ENCODE assay signal across 22 cellular contexts in the genomic region with DNA sequence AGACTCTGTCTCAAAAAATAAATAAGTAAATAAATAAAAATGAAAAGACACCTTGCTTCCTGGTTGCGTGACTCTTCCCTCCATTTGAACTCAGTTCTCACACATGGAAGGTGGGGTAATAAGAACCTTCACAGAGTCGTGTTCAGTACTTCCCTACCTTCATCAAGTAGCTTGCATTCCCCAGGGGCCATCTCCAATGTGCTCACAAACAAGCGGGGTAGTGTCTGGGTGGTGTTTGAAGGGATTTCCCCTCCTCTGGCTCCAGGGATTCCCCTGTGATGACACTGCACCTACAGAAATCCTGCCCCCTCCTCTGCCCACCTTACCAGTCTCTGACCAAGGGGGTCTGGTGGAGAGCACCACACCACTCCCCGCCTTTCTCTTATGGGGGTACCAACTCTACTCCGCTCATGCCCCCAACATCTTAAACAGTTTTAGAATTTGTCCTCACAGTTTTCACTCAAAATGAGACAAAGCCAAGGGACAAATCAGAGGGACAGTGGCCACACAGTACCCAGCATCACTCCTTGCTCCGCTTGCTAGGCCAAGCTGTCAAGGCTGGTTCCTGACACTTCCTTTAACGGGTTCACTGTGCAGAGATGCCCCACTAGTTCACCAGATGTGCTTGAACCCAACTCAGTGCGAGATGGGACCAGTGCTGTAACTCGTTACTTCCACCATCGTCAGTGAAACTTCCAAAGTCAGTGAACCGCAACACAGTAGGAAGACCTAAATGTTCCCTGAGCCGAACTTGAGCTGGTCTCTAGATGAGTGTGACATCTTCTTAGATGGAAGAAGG.
A peak's percentile ranks its signal among the peaks of the same experiment; 100 is the strongest.
DNase-seq lines count a peak whose midpoint lies in the region; ATAC-seq, FAIRE-seq and TF ChIP-seq lines count a peak whose summit lies in the region.
"Had no signal": no experiment of that assay in that cellular context is flagged by ENCODE, and none has a peak within 500 bp of the region (broad histone marks: within the 10 kb centered on the region; RNA-seq: fewer than 3 reads in every experiment).

No MANE protein-coding gene starts in this region.

- no peaks in the 10 kb centered on the region for H3K23me2 ChIP-seq in H9 (ENCODE audit: insufficient read length, low read depth, low read length, poor library complexity, severe bottlenecking)

- H3K27me3 ChIP-seq in mammary epithelial cell (ENCODE audit: insufficient read depth, low read length) (no peaks in the 10 kb centered on the region), IMR-90 (ENCODE audit: control insufficient read depth, insufficient read depth, low read length) (no peaks in the 10 kb centered on the region), keratinocyte (ENCODE audit: control insufficient read depth, extremely low read depth, insufficient read depth, low read length) (no peaks in the 10 kb centered on the region), H9 (ENCODE audit: insufficient read depth, low read length) (no peaks in the 10 kb centered on the region)

- H3K9me3 ChIP-seq in mammary epithelial cell (replicated peaks; ENCODE audit: insufficient read depth, low read length) (no peaks in the 10 kb centered on the region), IMR-90 (ENCODE audit: control insufficient read depth, insufficient read depth, low read length) (no peaks in the 10 kb centered on the region), keratinocyte (ENCODE audit: control insufficient read depth, low read depth, low read length) (no peaks in the 10 kb centered on the region), H9 (ENCODE audit: control insufficient read depth, low read depth, low read length) (no peaks in the 10 kb centered on the region)
- H3K9me3 ChIP-seq: SJCRH30 had no signal

- H2AFZ ChIP-seq in mammary epithelial cell (ENCODE audit: low read depth, low read length) (no peak overlapping the region), IMR-90 (replicated peaks; ENCODE audit: low read length, poor library complexity) (no peak overlapping the region), keratinocyte (ENCODE audit: control insufficient read depth, low read length) (no peak overlapping the region), H9 (ENCODE audit: low read length) (no peak overlapping the region)

- H3K18ac ChIP-seq in IMR-90 (ENCODE audit: low read depth, low read length) (no peak overlapping the region), H9 (ENCODE audit: insufficient read length, low read depth, low read length) (no peak overlapping the region)

- H3K27ac ChIP-seq in mammary epithelial cell (ENCODE audit: insufficient read depth, low read depth, low read length) (no peak overlapping the region), IMR-90 (ENCODE audit: insufficient read depth, low read length) (no peak overlapping the region), keratinocyte (ENCODE audit: control insufficient read depth, insufficient read depth, low read length) (no peak overlapping the region), H9 (ENCODE audit: insufficient read length, low read depth, low read length) (no peak overlapping the region)
- H3K27ac ChIP-seq: SJCRH30 had no signal

- WGBS in mammary epithelial cell (ENCODE audit: low coverage, missing lambda C conversion rate) = 89% methylated on average over 11 of the region's 12 CpGs
- 47% methylated on average over 3 of the region's 12 CpGs; no CpG with 5 or more reads in 1 of the 2 experiments for WGBS in IMR-90 (ENCODE audit: extremely low coverage in 2 of 2, insufficient read length in 1 of 2), 2 experiments
- WGBS in H9 (ENCODE audit: extremely low coverage, insufficient read length, low lambda C conversion rate) = no CpG with 5 or more reads among the region's 12 CpGs

- H3K4me3 ChIP-seq in mammary epithelial cell (replicated peaks in 1 of 3; ENCODE audit: insufficient read depth in 1 of 3, low read depth in 2 of 3, low read length in 3 of 3) = no peak overlapping the region
- H3K4me3 ChIP-seq in IMR-90 (ENCODE audit: insufficient read depth, low read depth, low read length) = no peak overlapping the region
- H3K4me3 ChIP-seq in keratinocyte (ENCODE audit: control insufficient read depth in 2 of 3, extremely low read depth in 1 of 3, insufficient read depth in 2 of 3, low read depth in 1 of 3, low read length in 3 of 3) = no peak overlapping the region
- H3K4me3 ChIP-seq: SJCRH30 had no signal

- peaks cover 19% of the 10 kb centered on the region for H3K4me1 ChIP-seq in mammary epithelial cell (ENCODE audit: insufficient read depth, low read length)
- peaks cover 9% of the 10 kb centered on the region for H3K4me1 ChIP-seq in IMR-90 (ENCODE audit: control insufficient read depth, insufficient read depth, low read length)
- peaks cover 19% of the 10 kb centered on the region for H3K4me1 ChIP-seq in keratinocyte (ENCODE audit: control insufficient read depth, extremely low read depth, insufficient read depth, low read length)
- H3K4me1 ChIP-seq in H9 (ENCODE audit: insufficient read depth, low read length) = no peaks in the 10 kb centered on the region
- H3K4me1 ChIP-seq: SJCRH30 had no signal

- H4K20me1 ChIP-seq in mammary epithelial cell (ENCODE audit: insufficient read depth, low read length) = no peaks in the 10 kb centered on the region
- no peaks in the 10 kb centered on the region for H4K20me1 ChIP-seq in IMR-90 (ENCODE audit: insufficient read depth, low read length)
- H4K20me1 ChIP-seq in keratinocyte (ENCODE audit: control insufficient read depth, extremely low read depth, insufficient read depth, low read length) = no peaks in the 10 kb centered on the region
- no peaks in the 10 kb centered on the region for H4K20me1 ChIP-seq in H9 (ENCODE audit: control insufficient read depth, insufficient read depth, insufficient read length)

- H3K56ac ChIP-seq in IMR-90 (ENCODE audit: extremely low read depth, insufficient read depth, low read length) (no peak overlapping the region), H9 (ENCODE audit: insufficient read length, low read depth, low read length) (no peak overlapping the region)

- in situ Hi-C loops in mammary epithelial cell (cut with MboI; ENCODE audit: low sequenced_read_pairs in 2 of 2) (no loop called here), IMR-90 (cut with MboI; ENCODE audit: low sequenced_read_pairs) (no loop called here)

- H4K91ac ChIP-seq in IMR-90 (ENCODE audit: insufficient read depth, low read depth, low read length) = no peak overlapping the region
- H4K91ac ChIP-seq in H9 (ENCODE audit: insufficient read length, low read depth, low read length) = no peak overlapping the region

- dilution Hi-C loops in mammary epithelial cell (cut with HindIII; ENCODE audit: low sequenced_read_pairs) (loop anchor here (5.0 kb wide), 1 partner anchor 62 kb away; no protein-coding TSS in a partner anchor), IMR-90 (cut with HindIII; ENCODE audit: low sequenced_read_pairs, unreplicated experiment) (no loop called here), keratinocyte (cut with MboI; ENCODE audit: extremely low pct_ligation_motif_present, low sequenced_read_pairs) (no loop called here)

- H3K27me3 Mint-ChIP-seq in MCF 10A (ENCODE audit: insufficient read depth, unreplicated experiment) (no peaks in the 10 kb centered on the region), H9 (ENCODE audit: low read depth) (peaks cover 4% of the 10 kb centered on the region)
- H3K27me3 Mint-ChIP-seq: IgD-negative memory B cell had no signal

- no peak overlapping the region for H4K5ac ChIP-seq in IMR-90 (ENCODE audit: low read depth, low read length)
- no peak overlapping the region for H4K5ac ChIP-seq in H9 (ENCODE audit: insufficient read length, low read depth, low read length)

- no peak for TF ChIP-seq POLR2A in IMR-90 (IDR thresholded peaks at IDR 0.05; ENCODE audit: low read depth, low read length)

- H3K79me2 ChIP-seq in mammary epithelial cell (ENCODE audit: insufficient read depth, low read length) = no peaks in the 10 kb centered on the region
- H3K79me2 ChIP-seq in keratinocyte (ENCODE audit: control insufficient read depth, insufficient read depth, low read length) = no peaks in the 10 kb centered on the region
- no peaks in the 10 kb centered on the region for H3K79me2 ChIP-seq in H9 (ENCODE audit: insufficient read depth, low read length)

- H2BK20ac ChIP-seq in IMR-90 (ENCODE audit: low read depth, low read length) = no peak overlapping the region
- no peak overlapping the region for H2BK20ac ChIP-seq in H9 (ENCODE audit: low read depth, low read length, poor library complexity, severe bottlenecking)

- intact Hi-C loops in MCF 10A (cut with micrococcal nuclease) = loop anchor here (2.0 kb wide), 1 partner anchor 231 kb away; no protein-coding TSS in a partner anchor
- intact Hi-C loops in mammary epithelial cell (cut with micrococcal nuclease) = no loop called here
- intact Hi-C loops in IMR-90 (cut with micrococcal nuclease) = no loop called here

- CTCF ChIA-PET in MCF 10A (lab: Yijun Ruan, JAX) = interaction anchor here (0.6 to 0.7 kb wide), 2 partner anchors 51 to 295 kb away, joined by 3 read pairs; no protein-coding TSS in a partner anchor
- CTCF ChIA-PET in mammary epithelial cell (lab: Charles Lee; ENCODE audit: low non-redundant PET) = no interaction called here
- CTCF ChIA-PET in IMR-90 (lab: Yijun Ruan, JAX) = no interaction called here

- no peak for TF ChIP-seq CTCF in MCF 10A (IDR thresholded peaks at IDR 0.05; ENCODE audit: unreplicated experiment)
- TF ChIP-seq CTCF in mammary epithelial cell (conservative IDR thresholded peaks at IDR 0.05 in 1 of 2, IDR thresholded peaks at IDR 0.05 in 1 of 2; ENCODE audit: extremely low read depth in 1 of 2, insufficient read depth in 1 of 2, low read depth in 1 of 2, low read length in 2 of 2) = no peak
- no peak for TF ChIP-seq CTCF in IMR-90 (conservative IDR thresholded peaks at IDR 0.05; ENCODE audit: low read depth, low read length)
- TF ChIP-seq CTCF in keratinocyte (optimal IDR thresholded peaks at IDR 0.05 in 1 of 3, IDR thresholded peaks at IDR 0.05 in 1 of 3, conservative IDR thresholded peaks at IDR 0.05 in 1 of 3; ENCODE audit: extremely low read depth in 1 of 3, insufficient read depth in 2 of 3, low read length in 3 of 3) = no peak
- TF ChIP-seq CTCF in H9 (conservative IDR thresholded peaks at IDR 0.05) = no peak

- TF ChIP-seq RAD21 in IMR-90 (IDR thresholded peaks at IDR 0.05; ENCODE audit: low read length) = no peak

- BruUV-seq in MCF 10A (replicated peaks; lab: Mats Ljungman, UMichigan) (no TSS peak), mammary epithelial cell (replicated peaks; lab: Mats Ljungman, UMichigan) (no TSS peak), IMR-90 (replicated peaks; lab: Mats Ljungman, UMichigan) (no TSS peak)

- H3K23ac ChIP-seq in IMR-90 (ENCODE audit: low read depth, low read length) (no peak overlapping the region), H9 (ENCODE audit: insufficient read length, low read depth, low read length) (no peak overlapping the region)

- H2AK5ac ChIP-seq in IMR-90 (ENCODE audit: low read depth, low read length) (peak overlapping the region; percentile 72), H9 (ENCODE audit: insufficient read length, low read length) (no peak overlapping the region)

- DNase-seq in MCF 10A (ENCODE audit: unreplicated experiment) (no peak), mammary epithelial cell (no peak), IMR-90 (no peak), keratinocyte (ENCODE audit: low read depth, low spot score) (no peak), urothelium cell line (ENCODE audit: low spot score) (no peak), islet precursor cell (no peak), H9 (no peak)
- DNase-seq: 8988T, C1 segment of cervical spinal cord, DMS 273 treated with DMSO at 0.1 percent for 48 hours, GF-D8, Kasumi-1, NCI-H1417 treated with DMSO at 0.1 percent for 48 hours, NCI-H2029, NCI-H2171 treated with DMSO at 0.1 percent for 48 hours, NCI-H446 treated with DMSO at 0.1 percent for 48 hours, NCI-H748 treated with DMSO at 0.1 percent for 48 hours, PC-3, SJCRH30 had no signal

- H3K4ac ChIP-seq in IMR-90 (ENCODE audit: low read depth, low read length) (no peak overlapping the region), H9 (ENCODE audit: low read depth, low read length) (no peak overlapping the region)

- H3K36me3 Mint-ChIP-seq in MCF 10A (ENCODE audit: insufficient read depth, unreplicated experiment) (no peaks in the 10 kb centered on the region), H9 (ENCODE audit: insufficient read depth in 1 of 3, low read depth in 3 of 3) (no peaks in the 10 kb centered on the region; a peak in 1 of 7 replicates)

- H3K14ac ChIP-seq in IMR-90 (replicated peaks; ENCODE audit: low read depth, low read length) = no peak overlapping the region
- H3K14ac ChIP-seq in H9 (ENCODE audit: insufficient read depth, low read length) = no peak overlapping the region

- H3K4me1 Mint-ChIP-seq in MCF 10A (ENCODE audit: insufficient read depth, unreplicated experiment) = peaks cover 19% of the 10 kb centered on the region
- H3K4me1 Mint-ChIP-seq in H9 = no peaks in the 10 kb centered on the region

- H3K9me3 Mint-ChIP-seq in MCF 10A (ENCODE audit: unreplicated experiment) (no peaks in the 10 kb centered on the region), H9 (no peaks in the 10 kb centered on the region; a peak in 1 of 5 replicates)
- H3K9me3 Mint-ChIP-seq: IgD-negative memory B cell had no signal

- H2BK12ac ChIP-seq in H9 (ENCODE audit: insufficient read length, low read depth, low read length) = no peak overlapping the region

- no peak overlapping the region for H4K8ac ChIP-seq in IMR-90 (ENCODE audit: low read depth in 2 of 2, low read length in 2 of 2)
- H4K8ac ChIP-seq in H9 (replicated peaks; ENCODE audit: insufficient read length, low read depth, low read length) = no peak overlapping the region

- H3K9me1 ChIP-seq in IMR-90 (ENCODE audit: insufficient read depth, low read length) = no peaks in the 10 kb centered on the region
- no peaks in the 10 kb centered on the region for H3K9me1 ChIP-seq in keratinocyte (ENCODE audit: control insufficient read depth, extremely low read depth, insufficient read depth, low read length)

- no peak overlapping the region for H3K4me2 ChIP-seq in mammary epithelial cell (ENCODE audit: insufficient read depth, low read depth, low read length)
- H3K4me2 ChIP-seq in IMR-90 (ENCODE audit: low read depth, low read length) = no peak overlapping the region
- no peak overlapping the region for H3K4me2 ChIP-seq in keratinocyte (ENCODE audit: control insufficient read depth, extremely low read depth, insufficient read depth, low read depth, low read length)
- no peak overlapping the region for H3K4me2 ChIP-seq in H9 (ENCODE audit: insufficient read depth, insufficient read length, low read length)

- H2BK5ac ChIP-seq in IMR-90 (ENCODE audit: low read depth, low read length, poor library complexity, severe bottlenecking) (no peak overlapping the region), H9 (ENCODE audit: insufficient read length, low read length) (no peak overlapping the region)

- H3K79me1 ChIP-seq in IMR-90 (ENCODE audit: low read depth in 1 of 2, low read length in 2 of 2) (no peaks in the 10 kb centered on the region), H9 (ENCODE audit: insufficient read depth, low read depth, low read length, poor library complexity, severe bottlenecking) (no peaks in the 10 kb centered on the region)

- H3K36me3 ChIP-seq in mammary epithelial cell (ENCODE audit: insufficient read depth, low read length) (no peaks in the 10 kb centered on the region), IMR-90 (ENCODE audit: control insufficient read depth, insufficient read depth, low read length) (no peaks in the 10 kb centered on the region), keratinocyte (ENCODE audit: control insufficient read depth in 2 of 2, extremely low read depth in 1 of 2, insufficient read depth in 2 of 2, low read length in 2 of 2) (no peaks in the 10 kb centered on the region)
- H3K36me3 ChIP-seq: SJCRH30 had no signal

- POLR2A ChIA-PET in MCF 10A (lab: Yijun Ruan, JAX) (interaction anchor here (0.7 to 2.1 kb wide), 3 partner anchors 22 to 205 kb away, joined by 3 to 4 read pairs (median 3); no protein-coding TSS in a partner anchor), IMR-90 (lab: Charles Lee; ENCODE audit: unreplicated experiment) (no interaction called here)

- ATAC-seq in IMR-90 (ENCODE audit: low read depth) (no peak), GM18517 (IDR thresholded peaks at IDR 0.05; ENCODE audit: unreplicated experiment) (no peak)
- ATAC-seq: PC-3 had no signal

- no peak overlapping the region for H3T11ph ChIP-seq in H9 (ENCODE audit: low read length)

- H2AK9ac ChIP-seq in IMR-90 (replicated peaks; ENCODE audit: low read depth, low read length, poor library complexity) = peak overlapping the region; percentile 63

- H3K27ac Mint-ChIP-seq in MCF 10A (ENCODE audit: low read depth, unreplicated experiment) = peak overlapping the region; percentile 73
- H3K27ac Mint-ChIP-seq in H9 = peak overlapping the region in 1 of 3 experiments; percentile 16; a peak in 1 of 7 replicates
- H3K27ac Mint-ChIP-seq: IgD-negative memory B cell had no signal

- H3K9ac ChIP-seq in mammary epithelial cell (ENCODE audit: insufficient read depth, low read length) = no peak overlapping the region
- no peak overlapping the region for H3K9ac ChIP-seq in IMR-90 (ENCODE audit: low read depth, low read length)
- H3K9ac ChIP-seq in keratinocyte (ENCODE audit: control insufficient read depth, extremely low read depth, insufficient read depth, low read length) = no peak overlapping the region
- H3K9ac ChIP-seq in H9 (ENCODE audit: extremely low read depth, insufficient read length, low read length) = no peak overlapping the region

- peak; percentile 23 for FAIRE-seq in keratinocyte (lab: Jason Lieb, UNC)
- peak; percentile 9 for FAIRE-seq in urothelium cell line (lab: Jason Lieb, UNC)
- FAIRE-seq: H1 had no signal

- H2BK15ac ChIP-seq in IMR-90 (ENCODE audit: low read depth, low read length) (peak overlapping the region; percentile 21; the same call in 1 of the 3 replicates), H9 (ENCODE audit: low read depth, low read length) (no peak overlapping the region)

- H3K4me3 Mint-ChIP-seq in MCF 10A (ENCODE audit: unreplicated experiment) (no peak overlapping the region), H9 (no peak overlapping the region)

- H2BK120ac ChIP-seq in IMR-90 (ENCODE audit: low read depth, low read length) (no peak overlapping the region), H9 (ENCODE audit: low read depth, low read length, poor library complexity, severe bottlenecking) (no peak overlapping the region)
